In genomic region chr15:88983861-88984429, GRCh38 we compare ENCODE assay signal across 32 cellular contexts.
"Had no signal": no experiment of that assay in that cellular context is flagged by ENCODE, and none has a peak within 500 bp of the region (broad histone marks: within the 10 kb centered on the region; RNA-seq: fewer than 3 reads in every experiment).

No MANE protein-coding gene starts in this region.

- H3K4me3 Mint-ChIP-seq: activated CD4-positive, alpha-beta T cell treated with anti-CD3 and anti-CD28 coated beads for 36 hours; activated CD4-positive, alpha-beta T cell treated with anti-CD3 and anti-CD28 coated beads, Interleukin-2, amount 10 ng/mL, durations not matched to agents 7 days and 5 days; activated CD8-positive, alpha-beta T cell treated with anti-CD3 and anti-CD28 coated beads, Interleukin-2, amount 10 ng/mL, durations not matched to agents 7 days and 5 days; activated naive CD8-positive, alpha-beta T cell treated with anti-CD3 and anti-CD28 coated beads for 36 hours; activated T-cell treated with anti-CD3 and anti-CD28 coated beads, Interleukin-2, amount 50 U/mL, for 24 hours had no signal

- H3K36me3 Mint-ChIP-seq: activated naive CD8-positive, alpha-beta T cell treated with anti-CD3 and anti-CD28 coated beads for 36 hours had no signal

- DNase-seq: activated CD4-positive, alpha-beta T cell treated with anti-CD3 and anti-CD28 coated beads for 36 hours; activated CD4-positive, alpha-beta T cell treated with anti-CD3 and anti-CD28 coated beads, Interleukin-2, amount 10 ng/mL, durations not matched to agents 7 days and 5 days; activated CD4-positive, alpha-beta T cell treated with anti-CD3 and anti-CD28 coated beads, Interleukin-2, amount 50 U/mL, for 48 hours; activated CD8-positive, alpha-beta T cell treated with anti-CD3 and anti-CD28 coated beads, Interleukin-2, amount 10 ng/mL, durations not matched to agents 7 days and 5 days; activated naive CD4-positive, alpha-beta T cell; activated naive CD4-positive, alpha-beta T cell treated with anti-CD3 and anti-CD28 coated beads, Interleukin-2, amount 50 U/mL, for 16 hours; activated naive CD8-positive, alpha-beta T cell treated with anti-CD3 and anti-CD28 coated beads for 36 hours; activated T-cell treated with anti-CD3 and anti-CD28 coated beads, Interleukin-2, amount 50 U/mL, for 24 hours; amniotic stem cell; aorta; brain microvascular endothelial cell; central memory CD4-positive, alpha-beta T cell; Karpas-422; KBM-7; MG63; NCI-H1048; NCI-H1105 treated with DMSO at 0.1 percent for 48 hours; NCI-H1436; NCI-H1694; NCI-H1930; NCI-H2081 treated with DMSO at 0.1 percent for 48 hours; NCI-H345; NCI-H510A; NCI-H526; NCI-H748 treated with DMSO at 0.1 percent for 48 hours; NK-92 treated with Interleukin-12 subunit alpha and Interleukin-12 subunit beta, amount 100 ng/mL, for 24 hours; PC-9; Right ventricle myocardium superior; SJCRH30; T1000; WERI-Rb-1 had no signal

- H3K27me3 Mint-ChIP-seq: activated CD4-positive, alpha-beta T cell treated with anti-CD3 and anti-CD28 coated beads for 36 hours; activated CD4-positive, alpha-beta T cell treated with anti-CD3 and anti-CD28 coated beads, Interleukin-2, amount 10 ng/mL, durations not matched to agents 7 days and 5 days; activated naive CD8-positive, alpha-beta T cell treated with anti-CD3 and anti-CD28 coated beads for 36 hours; activated T-cell treated with anti-CD3 and anti-CD28 coated beads, Interleukin-2, amount 50 U/mL, for 24 hours had no signal

- H3K4me3 ChIP-seq: MG63, PC-9, SJCRH30, SK-N-MC had no signal

- H3K9me3 Mint-ChIP-seq: activated CD4-positive, alpha-beta T cell treated with anti-CD3 and anti-CD28 coated beads, Interleukin-2, amount 10 ng/mL, durations not matched to agents 7 days and 5 days; activated naive CD8-positive, alpha-beta T cell treated with anti-CD3 and anti-CD28 coated beads for 36 hours; activated T-cell treated with anti-CD3 and anti-CD28 coated beads, Interleukin-2, amount 50 U/mL, for 24 hours had no signal

- ATAC-seq: activated CD4-positive, alpha-beta T cell treated with anti-CD3 and anti-CD28 coated beads for 36 hours; activated CD8-positive, alpha-beta T cell treated with anti-CD3 and anti-CD28 coated beads, Interleukin-2, amount 10 ng/mL, durations not matched to agents 7 days and 5 days had no signal

- H3K36me3 ChIP-seq: brain microvascular endothelial cell, MG63, SJCRH30, WERI-Rb-1 had no signal

- H3K4me2 ChIP-seq: PC-9 had no signal

- H3K27ac ChIP-seq: brain microvascular endothelial cell, PC-9, SJCRH30, SK-N-MC, WERI-Rb-1 had no signal

- H3K9me3 ChIP-seq: MG63, SJCRH30 had no signal

- H3K27me3 ChIP-seq: brain microvascular endothelial cell, MG63 had no signal

- H3K4me1 Mint-ChIP-seq: activated CD4-positive, alpha-beta T cell treated with anti-CD3 and anti-CD28 coated beads for 36 hours; activated naive CD8-positive, alpha-beta T cell treated with anti-CD3 and anti-CD28 coated beads for 36 hours had no signal

- H3K27ac Mint-ChIP-seq: activated CD4-positive, alpha-beta T cell treated with anti-CD3 and anti-CD28 coated beads for 36 hours; activated CD4-positive, alpha-beta T cell treated with anti-CD3 and anti-CD28 coated beads, Interleukin-2, amount 10 ng/mL, durations not matched to agents 7 days and 5 days; activated CD8-positive, alpha-beta T cell treated with anti-CD3 and anti-CD28 coated beads, Interleukin-2, amount 10 ng/mL, durations not matched to agents 7 days and 5 days; activated naive CD8-positive, alpha-beta T cell treated with anti-CD3 and anti-CD28 coated beads for 36 hours; activated T-cell treated with anti-CD3 and anti-CD28 coated beads, Interleukin-2, amount 50 U/mL, for 24 hours had no signal

- H3K4me1 ChIP-seq: SJCRH30 had no signal

- H2AFZ ChIP-seq: PC-9 had no signal
